1 cellular context compared by ENCODE assay signal in genomic region chr1:17669866-17670451, GRCh38.
TF ChIP-seq lines count a peak whose summit lies in the region.

No MANE protein-coding gene starts in this region.

TF ChIP-seq in H1, 55 proteins besides CTCF, POLR2A, EP300 and RAD21:
- TF ChIP-seq RBBP5 (IDR thresholded peaks at IDR 0.05; ENCODE audit: borderline replicate concordance, low read depth, low read length) (no peak), TCF12 (IDR thresholded peaks at IDR 0.05; ENCODE audit: low read depth, low read length) (no peak), JUN (IDR thresholded peaks at IDR 0.05; ENCODE audit: low read depth, low read length) (no peak), KDM1A (IDR thresholded peaks at IDR 0.05; ENCODE audit: borderline replicate concordance, low read length) (no peak), MAX (IDR thresholded peaks at IDR 0.05) (no peak), CREB1 (IDR thresholded peaks at IDR 0.05) (no peak), SP2 (IDR thresholded peaks at IDR 0.05; ENCODE audit: low read length) (no peak), CBX5 (IDR thresholded peaks at IDR 0.05; ENCODE audit: low read depth, low read length) (no peak), E2F6 (IDR thresholded peaks at IDR 0.05) (no peak)
